Comparison of ENCODE assay signal across 8 cellular contexts in the genomic region with DNA sequence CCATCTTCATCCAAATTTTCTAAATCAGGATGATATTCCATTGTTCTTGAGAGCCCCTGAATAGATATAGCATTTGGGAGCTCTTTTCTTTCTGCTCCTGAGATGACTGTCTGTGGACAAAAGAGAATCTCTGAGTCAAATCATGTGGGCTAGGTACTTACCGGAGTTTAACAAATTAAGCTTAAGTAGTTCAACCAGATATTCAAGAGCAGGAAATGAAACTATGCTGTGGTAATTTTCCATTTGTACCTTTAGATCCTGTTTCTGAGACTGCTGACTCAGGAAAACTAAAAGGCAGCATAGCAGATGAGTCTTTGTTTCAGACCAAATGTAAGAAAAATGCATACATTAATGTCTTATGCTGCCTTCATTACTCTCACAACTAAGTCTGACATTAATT. TPM values are rescaled to one million over a fixed set of nuclear protein-coding genes. Genes with fewer than 3 reads are reported as not detected.
DNase-seq lines count a peak whose midpoint lies in the region; ATAC-seq and TF ChIP-seq lines count a peak whose summit lies in the region.

A gene (minus strand): TSS at position 158 of the 400 bp plus-strand sequence. CDS start 117 bp downstream, at position 41.

- peak within 1 kb of the TSS; percentile 54; the same call in 1 of the 2 replicates for H3K27ac ChIP-seq in Panc1 (ENCODE audit: low read length)

- peak within 1 kb of the TSS in 3 of 8 donors; percentile 16 to 71 (median 30) for H3K4me3 Mint-ChIP-seq in naive B cell

- CTCF ChIA-PET in Panc1 (lab: Charles Lee) = no interaction called here

- no peaks in the 10 kb centered on the region for H3K27me3 ChIP-seq in Panc1 (ENCODE audit: control insufficient read depth, insufficient read depth, low read length)

- no peaks in the 10 kb centered on the region for H3K9me3 Mint-ChIP-seq in naive B cell

- no peak for TF ChIP-seq CTCF in Panc1 (IDR thresholded peaks at IDR 0.05)

- H3K27ac Mint-ChIP-seq in naive B cell = no peak within 1 kb of the TSS

- H3K36me3 ChIP-seq in Panc1 (ENCODE audit: control insufficient read depth, insufficient read depth, low read length) = no peaks in the 10 kb centered on the region

- H3K27me3 Mint-ChIP-seq in naive B cell = peaks cover 49 to 63% (median 58%) of the 10 kb centered on the region in 3 donors

- in situ Hi-C loops in Panc1 (cut with HindIII; ENCODE audit: low pct_unique_long_range_greater_than_20kb, low sequenced_read_pairs) = no loop called here

- intact Hi-C loops in Panc1 (cut with micrococcal nuclease; ENCODE audit: unreplicated experiment) = no loop called here

- H3K4me3 ChIP-seq in Panc1 (ENCODE audit: low read depth in 2 of 2, low read length in 2 of 2) = no peak within 1 kb of the TSS

- no TSS peak for BruUV-seq in Panc1 (replicated peaks; lab: Mats Ljungman, UMichigan)

- H3K4me1 ChIP-seq in Panc1 (ENCODE audit: control insufficient read depth, insufficient read depth, low read length) = peaks cover 6% of the 10 kb centered on the region

- DNase-seq in Panc1 (ENCODE audit: low read depth, low spot score) = no peak
- DNase-seq in naive B cell = peak; percentile 54
- no peak for DNase-seq in NCI-H2107 (lab: John Stamatoyannopoulos, UW)
- no peak for DNase-seq in NCI-H2107 treated with DMSO at 0.1 percent for 48 hours (lab: John Stamatoyannopoulos, UW; ENCODE audit: unreplicated experiment)
- DNase-seq in ecto neural progenitor cell (ENCODE audit: low spot score) = no peak
- no peak for DNase-seq in NCI-H446 (lab: John Stamatoyannopoulos, UW)

- peaks cover 11 to 18% (median 17%) of the 10 kb centered on the region in 3 donors for H3K4me1 Mint-ChIP-seq in naive B cell

- POLR2A ChIA-PET in Panc1 (lab: Charles Lee) = no interaction called here

- no peaks in the 10 kb centered on the region for H3K9me3 ChIP-seq in Panc1 (ENCODE audit: control insufficient read depth, insufficient read depth, low read depth, low read length)

- ATAC-seq in GM18520 (IDR thresholded peaks at IDR 0.05; ENCODE audit: unreplicated experiment) = peak; percentile 87
- peak; percentile 85 for ATAC-seq in HG02798 (IDR thresholded peaks at IDR 0.05; ENCODE audit: poor library complexity, unreplicated experiment)
- no peak for ATAC-seq in Panc1
- ATAC-seq in naive B cell (ENCODE audit: low read depth in 2 of 2) = peak; percentile 94 to 95

- no peaks in the 10 kb centered on the region for H3K36me3 Mint-ChIP-seq in naive B cell

RNA-seq across cellular contexts. Expression of the gene that starts here (rescaled TPM):
- total RNA-seq in Panc1 (2021; ENCODE audit: unreplicated experiment) = not detected
- polyA plus RNA-seq in Panc1 (2012; ENCODE audit: insufficient read length) = 0.08 TPM
- under 1 TPM in 4 of 6 donors, not detected in 2; 0.12 to 0.78 (median 0.58) TPM for polyA plus RNA-seq in naive B cell (ENCODE audit: low read depth in 6 of 6)

Comparison
In these comparisons a context has a peak if more than half of its experiments do, and no peak if none do; other contexts are left out.
1. Peak in DNase-seq and ATAC-seq in naive B cell; RNA of the gene not detected or under 1 TPM.